2 cellular contexts compared by ENCODE assay signal in the genomic region with DNA sequence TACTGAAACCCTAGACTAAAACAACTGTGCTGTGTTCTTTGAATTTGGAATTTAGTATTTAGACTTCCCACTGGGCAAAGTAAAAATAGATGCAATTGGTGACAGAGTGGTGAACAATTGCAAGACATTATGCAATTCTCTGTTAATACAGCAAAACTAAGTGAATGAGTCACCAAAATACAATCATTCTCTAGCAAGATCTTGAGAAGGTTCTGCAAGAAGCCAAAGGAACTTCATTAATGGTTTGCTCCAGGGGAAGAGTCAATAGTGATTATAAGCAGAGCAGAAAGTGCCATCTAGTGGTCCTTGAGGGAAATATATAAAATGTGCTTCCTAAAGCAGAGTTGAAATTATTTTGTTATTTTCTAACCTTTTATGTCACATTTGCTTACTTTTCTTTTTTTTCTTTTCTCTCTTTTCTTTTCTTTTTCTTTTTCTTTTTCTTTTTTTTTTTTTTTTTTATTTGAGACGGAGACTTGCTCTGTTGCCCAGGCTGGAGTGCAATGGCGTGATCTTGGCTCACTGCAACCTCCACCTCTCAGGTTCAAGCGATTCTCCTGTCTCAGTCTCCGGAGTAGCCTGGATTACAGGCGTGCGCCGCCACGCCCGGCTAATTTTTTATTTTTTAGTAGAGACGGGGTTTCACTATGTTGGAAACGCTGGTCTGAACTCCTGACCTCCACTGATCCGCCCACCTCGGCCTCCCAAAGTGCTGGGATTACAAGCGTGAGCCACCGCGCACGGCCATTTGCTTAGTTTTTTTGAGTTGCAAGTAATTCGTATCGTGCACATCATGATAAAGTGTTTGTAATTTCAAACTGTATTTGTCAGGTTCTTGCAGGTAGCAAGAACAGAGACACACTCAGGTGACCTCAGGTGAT.
TF ChIP-seq lines count a peak whose summit lies in the region.

No MANE protein-coding gene starts in this region.

TF ChIP-seq in GM23338, 12 proteins besides CTCF, POLR2A, EP300 and RAD21:
- TF ChIP-seq, protein P1, sequence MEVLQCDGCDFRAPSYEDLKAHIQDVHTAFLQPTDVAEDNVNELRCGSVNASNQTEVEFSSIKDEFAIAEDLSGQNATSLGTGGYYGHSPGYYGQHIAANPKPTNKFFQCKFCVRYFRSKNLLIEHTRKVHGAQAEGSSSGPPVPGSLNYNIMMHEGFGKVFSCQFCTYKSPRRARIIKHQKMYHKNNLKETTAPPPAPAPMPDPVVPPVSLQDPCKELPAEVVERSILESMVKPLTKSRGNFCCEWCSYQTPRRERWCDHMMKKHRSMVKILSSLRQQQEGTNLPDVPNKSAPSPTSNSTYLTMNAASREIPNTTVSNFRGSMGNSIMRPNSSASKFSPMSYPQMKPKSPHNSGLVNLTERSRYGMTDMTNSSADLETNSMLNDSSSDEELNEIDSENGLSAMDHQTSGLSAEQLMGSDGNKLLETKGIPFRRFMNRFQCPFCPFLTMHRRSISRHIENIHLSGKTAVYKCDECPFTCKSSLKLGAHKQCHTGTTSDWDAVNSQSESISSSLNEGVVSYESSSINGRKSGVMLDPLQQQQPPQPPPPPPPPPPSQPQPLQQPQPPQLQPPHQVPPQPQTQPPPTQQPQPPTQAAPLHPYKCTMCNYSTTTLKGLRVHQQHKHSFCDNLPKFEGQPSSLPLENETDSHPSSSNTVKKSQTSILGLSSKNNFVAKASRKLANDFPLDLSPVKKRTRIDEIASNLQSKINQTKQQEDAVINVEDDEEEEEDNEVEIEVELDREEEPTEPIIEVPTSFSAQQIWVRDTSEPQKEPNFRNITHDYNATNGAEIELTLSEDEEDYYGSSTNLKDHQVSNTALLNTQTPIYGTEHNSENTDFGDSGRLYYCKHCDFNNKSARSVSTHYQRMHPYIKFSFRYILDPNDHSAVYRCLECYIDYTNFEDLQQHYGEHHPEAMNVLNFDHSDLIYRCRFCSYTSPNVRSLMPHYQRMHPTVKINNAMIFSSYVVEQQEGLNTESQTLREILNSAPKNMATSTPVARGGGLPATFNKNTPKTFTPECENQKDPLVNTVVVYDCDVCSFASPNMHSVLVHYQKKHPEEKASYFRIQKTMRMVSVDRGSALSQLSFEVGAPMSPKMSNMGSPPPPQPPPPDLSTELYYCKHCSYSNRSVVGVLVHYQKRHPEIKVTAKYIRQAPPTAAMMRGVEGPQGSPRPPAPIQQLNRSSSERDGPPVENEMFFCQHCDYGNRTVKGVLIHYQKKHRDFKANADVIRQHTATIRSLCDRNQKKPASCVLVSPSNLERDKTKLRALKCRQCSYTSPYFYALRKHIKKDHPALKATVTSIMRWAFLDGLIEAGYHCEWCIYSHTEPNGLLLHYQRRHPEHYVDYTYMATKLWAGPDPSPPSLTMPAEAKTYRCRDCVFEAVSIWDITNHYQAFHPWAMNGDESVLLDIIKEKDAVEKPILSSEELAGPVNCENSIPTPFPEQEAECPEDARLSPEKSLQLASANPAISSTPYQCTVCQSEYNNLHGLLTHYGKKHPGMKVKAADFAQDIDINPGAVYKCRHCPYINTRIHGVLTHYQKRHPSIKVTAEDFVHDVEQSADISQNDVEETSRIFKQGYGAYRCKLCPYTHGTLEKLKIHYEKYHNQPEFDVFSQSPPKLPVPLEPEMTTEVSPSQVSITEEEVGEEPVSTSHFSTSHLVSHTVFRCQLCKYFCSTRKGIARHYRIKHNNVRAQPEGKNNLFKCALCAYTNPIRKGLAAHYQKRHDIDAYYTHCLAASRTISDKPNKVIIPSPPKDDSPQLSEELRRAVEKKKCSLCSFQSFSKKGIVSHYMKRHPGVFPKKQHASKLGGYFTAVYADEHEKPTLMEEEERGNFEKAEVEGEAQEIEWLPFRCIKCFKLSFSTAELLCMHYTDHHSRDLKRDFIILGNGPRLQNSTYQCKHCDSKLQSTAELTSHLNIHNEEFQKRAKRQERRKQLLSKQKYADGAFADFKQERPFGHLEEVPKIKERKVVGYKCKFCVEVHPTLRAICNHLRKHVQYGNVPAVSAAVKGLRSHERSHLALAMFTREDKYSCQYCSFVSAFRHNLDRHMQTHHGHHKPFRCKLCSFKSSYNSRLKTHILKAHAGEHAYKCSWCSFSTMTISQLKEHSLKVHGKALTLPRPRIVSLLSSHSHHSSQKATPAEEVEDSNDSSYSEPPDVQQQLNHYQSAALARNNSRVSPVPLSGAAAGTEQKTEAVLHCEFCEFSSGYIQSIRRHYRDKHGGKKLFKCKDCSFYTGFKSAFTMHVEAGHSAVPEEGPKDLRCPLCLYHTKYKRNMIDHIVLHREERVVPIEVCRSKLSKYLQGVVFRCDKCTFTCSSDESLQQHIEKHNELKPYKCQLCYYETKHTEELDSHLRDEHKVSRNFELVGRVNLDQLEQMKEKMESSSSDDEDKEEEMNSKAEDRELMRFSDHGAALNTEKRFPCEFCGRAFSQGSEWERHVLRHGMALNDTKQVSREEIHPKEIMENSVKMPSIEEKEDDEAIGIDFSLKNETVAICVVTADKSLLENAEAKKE (CRISPR knock-in tag; IDR thresholded peaks at IDR 0.05), result peak; percentile 88
- TF ChIP-seq EZH2 (IDR thresholded peaks at IDR 0.05; ENCODE audit: low read depth, unreplicated experiment), result no peak

TF ChIP-seq in H1, 55 proteins besides CTCF, POLR2A, EP300 and RAD21:
- TF ChIP-seq, protein P2, sequence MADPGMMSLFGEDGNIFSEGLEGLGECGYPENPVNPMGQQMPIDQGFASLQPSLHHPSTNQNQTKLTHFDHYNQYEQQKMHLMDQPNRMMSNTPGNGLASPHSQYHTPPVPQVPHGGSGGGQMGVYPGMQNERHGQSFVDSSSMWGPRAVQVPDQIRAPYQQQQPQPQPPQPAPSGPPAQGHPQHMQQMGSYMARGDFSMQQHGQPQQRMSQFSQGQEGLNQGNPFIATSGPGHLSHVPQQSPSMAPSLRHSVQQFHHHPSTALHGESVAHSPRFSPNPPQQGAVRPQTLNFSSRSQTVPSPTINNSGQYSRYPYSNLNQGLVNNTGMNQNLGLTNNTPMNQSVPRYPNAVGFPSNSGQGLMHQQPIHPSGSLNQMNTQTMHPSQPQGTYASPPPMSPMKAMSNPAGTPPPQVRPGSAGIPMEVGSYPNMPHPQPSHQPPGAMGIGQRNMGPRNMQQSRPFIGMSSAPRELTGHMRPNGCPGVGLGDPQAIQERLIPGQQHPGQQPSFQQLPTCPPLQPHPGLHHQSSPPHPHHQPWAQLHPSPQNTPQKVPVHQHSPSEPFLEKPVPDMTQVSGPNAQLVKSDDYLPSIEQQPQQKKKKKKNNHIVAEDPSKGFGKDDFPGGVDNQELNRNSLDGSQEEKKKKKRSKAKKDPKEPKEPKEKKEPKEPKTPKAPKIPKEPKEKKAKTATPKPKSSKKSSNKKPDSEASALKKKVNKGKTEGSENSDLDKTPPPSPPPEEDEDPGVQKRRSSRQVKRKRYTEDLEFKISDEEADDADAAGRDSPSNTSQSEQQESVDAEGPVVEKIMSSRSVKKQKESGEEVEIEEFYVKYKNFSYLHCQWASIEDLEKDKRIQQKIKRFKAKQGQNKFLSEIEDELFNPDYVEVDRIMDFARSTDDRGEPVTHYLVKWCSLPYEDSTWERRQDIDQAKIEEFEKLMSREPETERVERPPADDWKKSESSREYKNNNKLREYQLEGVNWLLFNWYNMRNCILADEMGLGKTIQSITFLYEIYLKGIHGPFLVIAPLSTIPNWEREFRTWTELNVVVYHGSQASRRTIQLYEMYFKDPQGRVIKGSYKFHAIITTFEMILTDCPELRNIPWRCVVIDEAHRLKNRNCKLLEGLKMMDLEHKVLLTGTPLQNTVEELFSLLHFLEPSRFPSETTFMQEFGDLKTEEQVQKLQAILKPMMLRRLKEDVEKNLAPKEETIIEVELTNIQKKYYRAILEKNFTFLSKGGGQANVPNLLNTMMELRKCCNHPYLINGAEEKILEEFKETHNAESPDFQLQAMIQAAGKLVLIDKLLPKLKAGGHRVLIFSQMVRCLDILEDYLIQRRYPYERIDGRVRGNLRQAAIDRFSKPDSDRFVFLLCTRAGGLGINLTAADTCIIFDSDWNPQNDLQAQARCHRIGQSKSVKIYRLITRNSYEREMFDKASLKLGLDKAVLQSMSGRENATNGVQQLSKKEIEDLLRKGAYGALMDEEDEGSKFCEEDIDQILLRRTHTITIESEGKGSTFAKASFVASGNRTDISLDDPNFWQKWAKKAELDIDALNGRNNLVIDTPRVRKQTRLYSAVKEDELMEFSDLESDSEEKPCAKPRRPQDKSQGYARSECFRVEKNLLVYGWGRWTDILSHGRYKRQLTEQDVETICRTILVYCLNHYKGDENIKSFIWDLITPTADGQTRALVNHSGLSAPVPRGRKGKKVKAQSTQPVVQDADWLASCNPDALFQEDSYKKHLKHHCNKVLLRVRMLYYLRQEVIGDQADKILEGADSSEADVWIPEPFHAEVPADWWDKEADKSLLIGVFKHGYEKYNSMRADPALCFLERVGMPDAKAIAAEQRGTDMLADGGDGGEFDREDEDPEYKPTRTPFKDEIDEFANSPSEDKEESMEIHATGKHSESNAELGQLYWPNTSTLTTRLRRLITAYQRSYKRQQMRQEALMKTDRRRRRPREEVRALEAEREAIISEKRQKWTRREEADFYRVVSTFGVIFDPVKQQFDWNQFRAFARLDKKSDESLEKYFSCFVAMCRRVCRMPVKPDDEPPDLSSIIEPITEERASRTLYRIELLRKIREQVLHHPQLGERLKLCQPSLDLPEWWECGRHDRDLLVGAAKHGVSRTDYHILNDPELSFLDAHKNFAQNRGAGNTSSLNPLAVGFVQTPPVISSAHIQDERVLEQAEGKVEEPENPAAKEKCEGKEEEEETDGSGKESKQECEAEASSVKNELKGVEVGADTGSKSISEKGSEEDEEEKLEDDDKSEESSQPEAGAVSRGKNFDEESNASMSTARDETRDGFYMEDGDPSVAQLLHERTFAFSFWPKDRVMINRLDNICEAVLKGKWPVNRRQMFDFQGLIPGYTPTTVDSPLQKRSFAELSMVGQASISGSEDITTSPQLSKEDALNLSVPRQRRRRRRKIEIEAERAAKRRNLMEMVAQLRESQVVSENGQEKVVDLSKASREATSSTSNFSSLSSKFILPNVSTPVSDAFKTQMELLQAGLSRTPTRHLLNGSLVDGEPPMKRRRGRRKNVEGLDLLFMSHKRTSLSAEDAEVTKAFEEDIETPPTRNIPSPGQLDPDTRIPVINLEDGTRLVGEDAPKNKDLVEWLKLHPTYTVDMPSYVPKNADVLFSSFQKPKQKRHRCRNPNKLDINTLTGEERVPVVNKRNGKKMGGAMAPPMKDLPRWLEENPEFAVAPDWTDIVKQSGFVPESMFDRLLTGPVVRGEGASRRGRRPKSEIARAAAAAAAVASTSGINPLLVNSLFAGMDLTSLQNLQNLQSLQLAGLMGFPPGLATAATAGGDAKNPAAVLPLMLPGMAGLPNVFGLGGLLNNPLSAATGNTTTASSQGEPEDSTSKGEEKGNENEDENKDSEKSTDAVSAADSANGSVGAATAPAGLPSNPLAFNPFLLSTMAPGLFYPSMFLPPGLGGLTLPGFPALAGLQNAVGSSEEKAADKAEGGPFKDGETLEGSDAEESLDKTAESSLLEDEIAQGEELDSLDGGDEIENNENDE (IDR thresholded peaks at IDR 0.05; ENCODE audit: insufficient replicate concordance, low read length), result no peak
- peak; percentile 16; the same call in 1 of the 2 replicates for TF ChIP-seq JUND (IDR thresholded peaks at IDR 0.05; ENCODE audit: low read length)
- TF ChIP-seq POU5F1 (IDR thresholded peaks at IDR 0.05; ENCODE audit: low read depth, low read length), result no peak
- TF ChIP-seq TBP (IDR thresholded peaks at IDR 0.05; ENCODE audit: low read depth, low read length), result no peak
